ENCODE assay signal across 15 cellular contexts in the genomic region with DNA sequence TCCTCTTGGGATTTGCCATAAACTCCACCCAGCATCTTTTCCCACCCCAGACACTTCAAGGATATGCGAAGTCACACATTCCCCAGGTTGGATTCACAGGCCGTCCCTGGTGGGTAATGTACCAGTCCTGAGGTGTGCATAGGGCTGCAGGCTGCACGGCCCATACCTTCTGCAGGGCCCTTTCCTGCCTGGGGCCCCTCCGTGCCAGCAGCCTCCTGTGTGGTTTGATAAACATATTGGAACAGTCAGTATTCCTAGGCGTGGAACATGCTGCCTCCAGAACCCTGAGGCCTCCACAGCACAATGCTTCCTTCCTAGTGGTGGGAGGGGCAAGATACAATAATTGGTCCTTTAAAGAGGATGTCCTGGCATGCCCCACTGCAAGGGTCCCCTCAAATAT.
"Had no signal": no experiment of that assay in that cellular context is flagged by ENCODE, and none has a peak within 500 bp of the region (broad histone marks: within the 10 kb centered on the region; RNA-seq: fewer than 3 reads in every experiment).

No MANE protein-coding gene starts in this region.

- H3K4me3 Mint-ChIP-seq: activated B cell treated with CpG ODN at 0.5 μM for 24 hours; activated CD4-positive, alpha-beta T cell treated with anti-CD3 and anti-CD28 coated beads, Interleukin-2, amount 10 ng/mL, durations not matched to agents 7 days and 5 days; nephron; T-helper 1 cell treated with Interleukin-12 subunit alpha and Interleukin-12 subunit beta and Interleukin-4 antibody, amounts not matched to agents 30 μg/mL and 1 μg/mL, for 36 hours had no signal

- H3K4me1 ChIP-seq: colonic mucosa, vagina had no signal

- H3K36me3 ChIP-seq: cardiac muscle cell had no signal

- H3K27ac Mint-ChIP-seq: activated B cell treated with CpG ODN at 0.5 μM for 24 hours; T-helper 1 cell treated with Interleukin-12 subunit alpha and Interleukin-12 subunit beta and Interleukin-4 antibody, amounts not matched to agents 30 μg/mL and 1 μg/mL, for 36 hours had no signal

- H3K4me3 ChIP-seq: cardiac muscle cell, colonic mucosa, tibial artery, vagina had no signal

- H3K9me3 ChIP-seq: colonic mucosa, tibial artery, vagina had no signal

- H3K27me3 ChIP-seq: cardiac muscle cell, colonic mucosa, tibial artery, vagina had no signal

- DNase-seq: activated B cell treated with CpG ODN at 0.5 μM for 24 hours; activated CD4-positive, alpha-beta T cell treated with anti-CD3 and anti-CD28 coated beads, Interleukin-2, amount 10 ng/mL, durations not matched to agents 7 days and 5 days; activated effector memory CD4-positive, alpha-beta T cell treated with Interleukin-2 at 50 U/mL for 16 hours; activated T-cell treated with anti-CD3 and anti-CD28 coated beads, Interleukin-2, amount 50 U/mL, for 1 hour; colonic mucosa; effector CD4-positive, alpha-beta T cell; foreskin melanocyte; stimulated activated CD4-positive, alpha-beta T cell treated with anti-CD3 and anti-CD28 coated beads, Interleukin-15, amount 100 ng/mL, for 24 hours; stimulated activated CD4-positive, alpha-beta T cell treated with anti-CD3 and anti-CD28 coated beads, Interleukin-4, amount 100 ng/mL, for 24 hours; stimulated activated naive CD8-positive, alpha-beta T cell treated with anti-CD3 and anti-CD28 coated beads, Interleukin-15, amount 100 ng/mL, for 72 hours; tibial artery had no signal

- H3K9me3 Mint-ChIP-seq: activated B cell treated with CpG ODN at 0.5 μM for 24 hours; activated CD4-positive, alpha-beta T cell treated with anti-CD3 and anti-CD28 coated beads, Interleukin-2, amount 10 ng/mL, durations not matched to agents 7 days and 5 days; nephron; stimulated activated naive CD8-positive, alpha-beta T cell treated with anti-CD3 and anti-CD28 coated beads, Interleukin-15, amount 100 ng/mL, for 72 hours; T-helper 1 cell treated with Interleukin-12 subunit alpha and Interleukin-12 subunit beta and Interleukin-4 antibody, amounts not matched to agents 30 μg/mL and 1 μg/mL, for 36 hours had no signal

- H3K27me3 Mint-ChIP-seq: activated B cell treated with CpG ODN at 0.5 μM for 24 hours; activated CD4-positive, alpha-beta T cell treated with anti-CD3 and anti-CD28 coated beads, Interleukin-2, amount 10 ng/mL, durations not matched to agents 7 days and 5 days; stimulated activated naive CD8-positive, alpha-beta T cell treated with anti-CD3 and anti-CD28 coated beads, Interleukin-15, amount 100 ng/mL, for 72 hours had no signal

- H3K27ac ChIP-seq: cardiac muscle cell, colonic mucosa, tibial artery, vagina had no signal

- ATAC-seq: stimulated activated naive CD8-positive, alpha-beta T cell treated with anti-CD3 and anti-CD28 coated beads, Interleukin-15, amount 100 ng/mL, for 72 hours had no signal
